In genomic region chr5:53243403-53243802, GRCh38 we compare ENCODE assay signal across 23 cellular contexts.
DNase-seq lines count a peak whose midpoint lies in the region; ATAC-seq, FAIRE-seq and TF ChIP-seq lines count a peak whose summit lies in the region.
"Had no signal": no experiment of that assay in that cellular context is flagged by ENCODE, and none has a peak within 500 bp of the region (broad histone marks: within the 10 kb centered on the region; RNA-seq: fewer than 3 reads in every experiment).

No MANE protein-coding gene starts in this region.

- no peak overlapping the region for H4K5ac ChIP-seq in H1 (ENCODE audit: insufficient read length, low read depth, low read length)

- no peak overlapping the region for H3K4me2 ChIP-seq in H1 (ENCODE audit: insufficient read depth in 1 of 2, low read depth in 2 of 2, low read length in 2 of 2)

- H3K27ac Mint-ChIP-seq in Calu3 (ENCODE audit: unreplicated experiment): no peak overlapping the region
- H3K27ac Mint-ChIP-seq: activated CD8-positive, alpha-beta memory T cell treated with anti-CD3 and anti-CD28 coated beads, Interleukin-2, amount 10 ng/mL, durations not matched to agents 7 days and 5 days; activated naive CD8-positive, alpha-beta T cell; activated T-helper 1 cell treated with anti-CD3 and anti-CD28 coated beads, Interleukin-12 subunit alpha, Interleukin-12 subunit beta, Interleukin-2, Interleukin-4 antibody, amounts not matched to agents 30 ng/mL and 10 ng/mL and 1 ng/mL, durations not matched to agents 14 hours and 24 hours and 36 hours; CD4-positive, alpha-beta memory T cell had no signal

- BruUV-seq in Calu3 (replicated peaks; lab: Mats Ljungman, UMichigan): no TSS peak

- H3K79me1 ChIP-seq in H1 (ENCODE audit: low read depth, low read length): no peaks in the 10 kb centered on the region

- no peaks in the 10 kb centered on the region for H3K27me3 Mint-ChIP-seq in Calu3 (ENCODE audit: unreplicated experiment)

- H3K27ac ChIP-seq in H1 (ENCODE audit: low read depth, low read length): no peak overlapping the region
- H3K27ac ChIP-seq: ascending aorta, dorsolateral prefrontal cortex, SJSA1, tibial nerve had no signal

- POLR2A ChIA-PET in H1 (lab: Charles Lee; ENCODE audit: partially characterized antibody): no interaction called here

- H2BK15ac ChIP-seq in H1 (ENCODE audit: low read length): no peak overlapping the region

- H3K9me3 Mint-ChIP-seq in Calu3 (ENCODE audit: low read depth, unreplicated experiment): no peaks in the 10 kb centered on the region
- H3K9me3 Mint-ChIP-seq: activated T-helper 1 cell treated with anti-CD3 and anti-CD28 coated beads, Interleukin-12 subunit alpha, Interleukin-12 subunit beta, Interleukin-2, Interleukin-4 antibody, amounts not matched to agents 30 ng/mL and 10 ng/mL and 1 ng/mL, durations not matched to agents 14 hours and 24 hours and 36 hours; CD4-positive, alpha-beta memory T cell; central memory CD8-positive, alpha-beta T cell had no signal

- H2BK120ac ChIP-seq in H1 (replicated peaks; ENCODE audit: low read depth, low read length): no peak overlapping the region

- TF ChIP-seq POLR2A in H1 (IDR thresholded peaks at IDR 0.05; ENCODE audit: control extremely low read depth in 1 of 2, low read depth in 2 of 2, low read length in 2 of 2): no peak

- H3K79me2 ChIP-seq in H1 (ENCODE audit: control insufficient read depth in 1 of 2, insufficient read depth in 2 of 2, low read length in 2 of 2): no peaks in the 10 kb centered on the region

- DNase-seq in Calu3 (peak; percentile 4), NAMALWA (ENCODE audit: low spot score) (peak; percentile 9), H1 (ENCODE audit: low read depth in 1 of 2, low spot score in 2 of 2) (no peak), NCI-H1436 (lab: John Stamatoyannopoulos, UW) (no peak), activated gamma-delta T cell treated with Interleukin-2 at 50 U/mL for 16 hours (no peak)
- DNase-seq: activated CD4-positive, alpha-beta T cell treated with anti-CD3 and anti-CD28 coated beads for 4 hours; activated CD8-positive, alpha-beta memory T cell treated with anti-CD3 and anti-CD28 coated beads, Interleukin-2, amount 10 ng/mL, durations not matched to agents 7 days and 5 days; CD4-positive, alpha-beta memory T cell; dorsolateral prefrontal cortex; glutamatergic neuron; NCI-H2081; NCI-H446 had no signal

- no peaks in the 10 kb centered on the region for H3K36me3 Mint-ChIP-seq in Calu3 (ENCODE audit: insufficient read depth, unreplicated experiment)
- H3K36me3 Mint-ChIP-seq: activated CD8-positive, alpha-beta memory T cell treated with anti-CD3 and anti-CD28 coated beads, Interleukin-2, amount 10 ng/mL, durations not matched to agents 7 days and 5 days; activated naive CD8-positive, alpha-beta T cell; CD4-positive, alpha-beta memory T cell had no signal

- no peak overlapping the region for H2BK5ac ChIP-seq in H1 (ENCODE audit: low read depth, low read length)

- H4K91ac ChIP-seq in H1 (replicated peaks; ENCODE audit: insufficient read length, low read length): no peak overlapping the region

- intact Hi-C loops in Calu3 (cut with micrococcal nuclease; ENCODE audit: unreplicated experiment): loop anchor here (10.0 kb wide), 1 partner anchor 981 kb away; no protein-coding TSS in a partner anchor

- no peak for FAIRE-seq in H1 (lab: Jason Lieb, UNC)
- FAIRE-seq: GM12892, RCC 7860 had no signal

- no peaks in the 10 kb centered on the region; the same call in 1 of the 2 replicates for H3K23me2 ChIP-seq in H1 (ENCODE audit: low read depth, low read length)

- no peak overlapping the region for H3K14ac ChIP-seq in H1 (ENCODE audit: insufficient read length)

- H3K9me3 ChIP-seq in H1 (ENCODE audit: insufficient read depth in 2 of 2, low read depth in 1 of 2, low read length in 1 of 2): no peaks in the 10 kb centered on the region
- H3K9me3 ChIP-seq: ascending aorta, SJSA1, tibial nerve had no signal

- 76% methylated on average over 3 of the region's 3 CpGs; no CpG with 5 or more reads in 1 of the 2 experiments for WGBS in H1 (ENCODE audit: extremely low coverage in 1 of 2, insufficient coverage in 1 of 2, insufficient read length in 1 of 2, insufficient replicate concordance in 2 of 2, low coverage in 1 of 2, low lambda C conversion rate in 2 of 2, missing lambda C conversion rate in 1 of 2), 2 experiments

- H2AFZ ChIP-seq in H1 (ENCODE audit: low read length): no peak overlapping the region

- no peaks in the 10 kb centered on the region for H3K4me1 ChIP-seq in H1 (replicated peaks in 1 of 4; ENCODE audit: control insufficient read depth in 3 of 4, insufficient read depth in 4 of 4, low read length in 3 of 4)
- H3K4me1 ChIP-seq: ascending aorta had no signal

- H3K36me3 ChIP-seq in H1 (ENCODE audit: control insufficient read depth in 2 of 4, insufficient read depth in 4 of 4, low read length in 3 of 4): no peaks in the 10 kb centered on the region
- H3K36me3 ChIP-seq: ascending aorta, SJSA1, tibial nerve had no signal

- H2AK5ac ChIP-seq in H1 (ENCODE audit: low read depth, low read length): no peak overlapping the region

- no peak overlapping the region for H3K4ac ChIP-seq in H1 (replicated peaks; ENCODE audit: insufficient read length, low read depth, low read length)

- H3K9ac ChIP-seq in H1 (replicated peaks in 1 of 4; ENCODE audit: extremely low read depth in 1 of 4, low read depth in 3 of 4, low read length in 3 of 4): no peak overlapping the region

- H3K23ac ChIP-seq in H1 (ENCODE audit: insufficient read length): no peak overlapping the region

- no peak overlapping the region for H2BK12ac ChIP-seq in H1 (ENCODE audit: low read depth, low read length)

- H3K27me3 ChIP-seq in H1 (replicated peaks in 1 of 4; ENCODE audit: control insufficient read depth in 3 of 4, extremely low read depth in 1 of 4, insufficient read depth in 3 of 4, low read length in 3 of 4): no peaks in the 10 kb centered on the region
- H3K27me3 ChIP-seq: ascending aorta, SJSA1, tibial nerve had no signal

- CTCF ChIA-PET in Calu3 (lab: Charles Lee) (interaction anchor here (0.6 kb wide), 1 partner anchor 187 kb away, joined by 4 read pairs; no protein-coding TSS in a partner anchor), H1 (lab: Charles Lee; ENCODE audit: partially characterized antibody) (interaction anchor here (0.6 to 1.8 kb wide), 4 partner anchors 10 to 451 kb away, joined by 3 to 6 read pairs (median 3); no protein-coding TSS in a partner anchor)

- peak; percentile 30 to 40; a peak in 3 of 4 replicates for TF ChIP-seq RAD21 in H1 (IDR thresholded peaks at IDR 0.05 in 1 of 2, conservative IDR thresholded peaks at IDR 0.05 in 1 of 2; ENCODE audit: low read depth in 2 of 2, low read length in 2 of 2)

- no peak overlapping the region for H4K8ac ChIP-seq in H1 (ENCODE audit: extremely low read depth, insufficient read depth, low read length)

- H3K18ac ChIP-seq in H1 (ENCODE audit: extremely low read depth, low read length): no peak overlapping the region

- ATAC-seq in HG02852 (IDR thresholded peaks at IDR 0.05; ENCODE audit: unreplicated experiment): no peak
- ATAC-seq: activated CD8-positive, alpha-beta memory T cell treated with anti-CD3 and anti-CD28 coated beads, Interleukin-2, amount 10 ng/mL, durations not matched to agents 7 days and 5 days had no signal

- H4K20me1 ChIP-seq in H1 (replicated peaks in 1 of 2; ENCODE audit: control insufficient read depth in 1 of 2, insufficient read depth in 2 of 2, low read length in 2 of 2): no peaks in the 10 kb centered on the region

- H3K4me1 Mint-ChIP-seq in Calu3 (ENCODE audit: low read depth, unreplicated experiment): no peaks in the 10 kb centered on the region
- H3K4me1 Mint-ChIP-seq: activated CD8-positive, alpha-beta memory T cell treated with anti-CD3 and anti-CD28 coated beads, Interleukin-2, amount 10 ng/mL, durations not matched to agents 7 days and 5 days; CD4-positive, alpha-beta memory T cell; central memory CD8-positive, alpha-beta T cell had no signal

- no peak overlapping the region for H3K4me3 Mint-ChIP-seq in Calu3 (ENCODE audit: low read depth, unreplicated experiment)
- H3K4me3 Mint-ChIP-seq: activated CD8-positive, alpha-beta memory T cell treated with anti-CD3 and anti-CD28 coated beads, Interleukin-2, amount 10 ng/mL, durations not matched to agents 7 days and 5 days; activated naive CD8-positive, alpha-beta T cell; activated T-helper 1 cell treated with anti-CD3 and anti-CD28 coated beads, Interleukin-12 subunit alpha, Interleukin-12 subunit beta, Interleukin-2, Interleukin-4 antibody, amounts not matched to agents 30 ng/mL and 10 ng/mL and 1 ng/mL, durations not matched to agents 14 hours and 24 hours and 36 hours; CD4-positive, alpha-beta memory T cell; central memory CD8-positive, alpha-beta T cell had no signal

- H2BK20ac ChIP-seq in H1 (ENCODE audit: low read length): no peak overlapping the region

- no peak for TF ChIP-seq EP300 in H1 (IDR thresholded peaks at IDR 0.05; ENCODE audit: borderline replicate concordance in 1 of 2, low read depth in 2 of 2, low read length in 2 of 2)

- H3K4me3 ChIP-seq in H1 (ENCODE audit: extremely low read depth in 1 of 4, insufficient read depth in 2 of 4, low read depth in 3 of 4, low read length in 4 of 4): no peak overlapping the region
- H3K4me3 ChIP-seq: ascending aorta, dorsolateral prefrontal cortex, lung, SJSA1, tibial nerve had no signal

- no peak overlapping the region for H3K56ac ChIP-seq in H1 (replicated peaks; ENCODE audit: insufficient read length, low read depth, low read length)

- TF ChIP-seq CTCF in Calu3 (IDR thresholded peaks at IDR 0.05; ENCODE audit: unreplicated experiment) (peak; percentile 10), GM12873 (IDR thresholded peaks at IDR 0.05; ENCODE audit: insufficient read depth, low read depth, low read length, missing control alignments) (peak; percentile 2), H1 (IDR thresholded peaks at IDR 0.05; ENCODE audit: control extremely low read depth in 1 of 3, insufficient read depth in 1 of 3, low read depth in 1 of 3, low read length in 3 of 3) (peak; percentile 13 to 33 (median 28); a peak in 3 of 4 replicates)

TF ChIP-seq in H1, 55 proteins besides CTCF, POLR2A, EP300 and RAD21:
- TF ChIP-seq JUND (IDR thresholded peaks at IDR 0.05; ENCODE audit: low read length) (no peak), POU5F1 (IDR thresholded peaks at IDR 0.05; ENCODE audit: low read depth, low read length) (no peak), RFX5 (IDR thresholded peaks at IDR 0.05; ENCODE audit: borderline replicate concordance, low read depth, low read length) (no peak), YY1 (IDR thresholded peaks at IDR 0.05; ENCODE audit: low read depth, low read length) (peak; percentile 87)

Comparison
In these comparisons a context has a peak if more than half of its experiments do, and no peak if none do; other contexts are left out.
1. DNase-seq: peak in Calu3 (single experiment) and NAMALWA (single experiment); none in H1 (0 of 2), NCI-H1436 (single experiment) and activated gamma-delta T cell treated with Interleukin-2 at 50 U/mL for 16 hours (single experiment).
2. Peak in every context shown above with its lines, with median percentiles within 50 percentile points of each other: CTCF ChIP-seq.